Comparison of ENCODE assay signal across 1 cellular context in genomic region chr11:66347425-66348276, GRCh38.
TF ChIP-seq lines count a peak whose summit lies in the region.

B4GAT1 (minus strand) TSS chr11:66347629; CDS start chr11:66347545, 84 bp downstream.

TF ChIP-seq in HepG2, 621 proteins besides CTCF, POLR2A, EP300 and RAD21 (continued from another document and continues in another):
- TF ChIP-seq USF2 (IDR thresholded peaks at IDR 0.05; ENCODE audit: low read depth, low read length), result no peak
- TF ChIP-seq USF2 (CRISPR knock-in tag; IDR thresholded peaks at IDR 0.05; ENCODE audit: borderline replicate concordance), result no peak
- TF ChIP-seq ZNF639 (CRISPR knock-in tag; conservative IDR thresholded peaks at IDR 0.05), result peak; percentile 55; the same call in 1 of the 2 replicates
- TF ChIP-seq HMGXB3 (CRISPR knock-in tag; IDR thresholded peaks at IDR 0.05; ENCODE audit: borderline replicate concordance), result peak; percentile 24; the same call in 1 of the 2 replicates
- TF ChIP-seq SMAD1 (CRISPR knock-in tag; IDR thresholded peaks at IDR 0.05; ENCODE audit: borderline replicate concordance, low read depth), result peak; percentile 62; the same call in 1 of the 2 replicates
- TF ChIP-seq, protein P1, sequence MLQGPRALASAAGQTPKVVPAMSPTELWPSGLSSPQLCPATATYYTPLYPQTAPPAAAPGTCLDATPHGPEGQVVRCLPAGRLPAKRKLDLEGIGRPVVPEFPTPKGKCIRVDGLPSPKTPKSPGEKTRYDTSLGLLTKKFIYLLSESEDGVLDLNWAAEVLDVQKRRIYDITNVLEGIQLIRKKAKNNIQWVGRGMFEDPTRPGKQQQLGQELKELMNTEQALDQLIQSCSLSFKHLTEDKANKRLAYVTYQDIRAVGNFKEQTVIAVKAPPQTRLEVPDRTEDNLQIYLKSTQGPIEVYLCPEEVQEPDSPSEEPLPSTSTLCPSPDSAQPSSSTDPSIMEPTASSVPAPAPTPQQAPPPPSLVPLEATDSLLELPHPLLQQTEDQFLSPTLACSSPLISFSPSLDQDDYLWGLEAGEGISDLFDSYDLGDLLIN (CRISPR knock-in tag; IDR thresholded peaks at IDR 0.05; ENCODE audit: borderline replicate concordance), result no peak
- TF ChIP-seq NONO (IDR thresholded peaks at IDR 0.05), result no peak
- peak; percentile 43 for TF ChIP-seq NONO (CRISPR knock-in tag; conservative IDR thresholded peaks at IDR 0.05)
- peak; percentile 33 for TF ChIP-seq PHF5A (CRISPR knock-in tag; IDR thresholded peaks at IDR 0.05; ENCODE audit: low read depth, unreplicated experiment)
- TF ChIP-seq, protein P2, sequence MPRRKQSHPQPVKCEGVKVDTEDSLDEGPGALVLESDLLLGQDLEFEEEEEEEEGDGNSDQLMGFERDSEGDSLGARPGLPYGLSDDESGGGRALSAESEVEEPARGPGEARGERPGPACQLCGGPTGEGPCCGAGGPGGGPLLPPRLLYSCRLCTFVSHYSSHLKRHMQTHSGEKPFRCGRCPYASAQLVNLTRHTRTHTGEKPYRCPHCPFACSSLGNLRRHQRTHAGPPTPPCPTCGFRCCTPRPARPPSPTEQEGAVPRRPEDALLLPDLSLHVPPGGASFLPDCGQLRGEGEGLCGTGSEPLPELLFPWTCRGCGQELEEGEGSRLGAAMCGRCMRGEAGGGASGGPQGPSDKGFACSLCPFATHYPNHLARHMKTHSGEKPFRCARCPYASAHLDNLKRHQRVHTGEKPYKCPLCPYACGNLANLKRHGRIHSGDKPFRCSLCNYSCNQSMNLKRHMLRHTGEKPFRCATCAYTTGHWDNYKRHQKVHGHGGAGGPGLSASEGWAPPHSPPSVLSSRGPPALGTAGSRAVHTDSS (CRISPR knock-in tag; conservative IDR thresholded peaks at IDR 0.05), result 0 out of 2 replicates have a peak, but pooled peaks have one; percentile 19
- TF ChIP-seq, protein P3, sequence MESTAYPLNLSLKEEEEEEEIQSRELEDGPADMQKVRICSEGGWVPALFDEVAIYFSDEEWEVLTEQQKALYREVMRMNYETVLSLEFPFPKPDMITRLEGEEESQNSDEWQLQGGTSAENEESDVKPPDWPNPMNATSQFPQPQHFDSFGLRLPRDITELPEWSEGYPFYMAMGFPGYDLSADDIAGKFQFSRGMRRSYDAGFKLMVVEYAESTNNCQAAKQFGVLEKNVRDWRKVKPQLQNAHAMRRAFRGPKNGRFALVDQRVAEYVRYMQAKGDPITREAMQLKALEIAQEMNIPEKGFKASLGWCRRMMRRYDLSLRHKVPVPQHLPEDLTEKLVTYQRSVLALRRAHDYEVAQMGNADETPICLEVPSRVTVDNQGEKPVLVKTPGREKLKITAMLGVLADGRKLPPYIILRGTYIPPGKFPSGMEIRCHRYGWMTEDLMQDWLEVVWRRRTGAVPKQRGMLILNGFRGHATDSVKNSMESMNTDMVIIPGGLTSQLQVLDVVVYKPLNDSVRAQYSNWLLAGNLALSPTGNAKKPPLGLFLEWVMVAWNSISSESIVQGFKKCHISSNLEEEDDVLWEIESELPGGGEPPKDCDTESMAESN (CRISPR knock-in tag; conservative IDR thresholded peaks at IDR 0.05), result peak; percentile 74; the same call in 1 of the 2 replicates
- TF ChIP-seq SRF (IDR thresholded peaks at IDR 0.05; ENCODE audit: low read depth, low read length), result no peak
- TF ChIP-seq, protein P4, sequence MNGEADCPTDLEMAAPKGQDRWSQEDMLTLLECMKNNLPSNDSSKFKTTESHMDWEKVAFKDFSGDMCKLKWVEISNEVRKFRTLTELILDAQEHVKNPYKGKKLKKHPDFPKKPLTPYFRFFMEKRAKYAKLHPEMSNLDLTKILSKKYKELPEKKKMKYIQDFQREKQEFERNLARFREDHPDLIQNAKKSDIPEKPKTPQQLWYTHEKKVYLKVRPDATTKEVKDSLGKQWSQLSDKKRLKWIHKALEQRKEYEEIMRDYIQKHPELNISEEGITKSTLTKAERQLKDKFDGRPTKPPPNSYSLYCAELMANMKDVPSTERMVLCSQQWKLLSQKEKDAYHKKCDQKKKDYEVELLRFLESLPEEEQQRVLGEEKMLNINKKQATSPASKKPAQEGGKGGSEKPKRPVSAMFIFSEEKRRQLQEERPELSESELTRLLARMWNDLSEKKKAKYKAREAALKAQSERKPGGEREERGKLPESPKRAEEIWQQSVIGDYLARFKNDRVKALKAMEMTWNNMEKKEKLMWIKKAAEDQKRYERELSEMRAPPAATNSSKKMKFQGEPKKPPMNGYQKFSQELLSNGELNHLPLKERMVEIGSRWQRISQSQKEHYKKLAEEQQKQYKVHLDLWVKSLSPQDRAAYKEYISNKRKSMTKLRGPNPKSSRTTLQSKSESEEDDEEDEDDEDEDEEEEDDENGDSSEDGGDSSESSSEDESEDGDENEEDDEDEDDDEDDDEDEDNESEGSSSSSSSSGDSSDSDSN (CRISPR knock-in tag; IDR thresholded peaks at IDR 0.05), result peak; percentile 17; the same call in 1 of the 2 replicates
- peak; percentile 62 for TF ChIP-seq GABPB1 (CRISPR knock-in tag; IDR thresholded peaks at IDR 0.05)
- TF ChIP-seq MTERF4 (CRISPR knock-in tag; IDR thresholded peaks at IDR 0.05), result peak; percentile 32; the same call in 1 of the 2 replicates
- TF ChIP-seq ZNF326 (CRISPR knock-in tag; IDR thresholded peaks at IDR 0.05; ENCODE audit: borderline replicate concordance), result no peak
- TF ChIP-seq, protein P5, sequence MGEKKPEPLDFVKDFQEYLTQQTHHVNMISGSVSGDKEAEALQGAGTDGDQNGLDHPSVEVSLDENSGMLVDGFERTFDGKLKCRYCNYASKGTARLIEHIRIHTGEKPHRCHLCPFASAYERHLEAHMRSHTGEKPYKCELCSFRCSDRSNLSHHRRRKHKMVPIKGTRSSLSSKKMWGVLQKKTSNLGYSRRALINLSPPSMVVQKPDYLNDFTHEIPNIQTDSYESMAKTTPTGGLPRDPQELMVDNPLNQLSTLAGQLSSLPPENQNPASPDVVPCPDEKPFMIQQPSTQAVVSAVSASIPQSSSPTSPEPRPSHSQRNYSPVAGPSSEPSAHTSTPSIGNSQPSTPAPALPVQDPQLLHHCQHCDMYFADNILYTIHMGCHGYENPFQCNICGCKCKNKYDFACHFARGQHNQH (CRISPR knock-in tag; IDR thresholded peaks at IDR 0.05), result peak; percentile 40; the same call in 1 of the 2 replicates
- peak; percentile 61 for TF ChIP-seq TAF1 (CRISPR knock-in tag; IDR thresholded peaks at IDR 0.05)
- TF ChIP-seq KDM1A (CRISPR knock-in tag; IDR thresholded peaks at IDR 0.05), result 0 out of 2 replicates have a peak, but pooled peaks have one; percentile 46
- 0 out of 2 replicates have a peak, but pooled peaks have one; percentile 13 for TF ChIP-seq ZNF788 (CRISPR knock-in tag; IDR thresholded peaks at IDR 0.05; ENCODE audit: borderline replicate concordance)
- TF ChIP-seq, protein P6, sequence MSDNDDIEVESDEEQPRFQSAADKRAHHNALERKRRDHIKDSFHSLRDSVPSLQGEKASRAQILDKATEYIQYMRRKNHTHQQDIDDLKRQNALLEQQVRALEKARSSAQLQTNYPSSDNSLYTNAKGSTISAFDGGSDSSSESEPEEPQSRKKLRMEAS (IDR thresholded peaks at IDR 0.05), result 0 out of 2 replicates have a peak, but pooled peaks have one; percentile 54
- peak; percentile 81; the same call in 1 of the 2 replicates for TF ChIP-seq ZKSCAN8 (CRISPR knock-in tag; IDR thresholded peaks at IDR 0.05; ENCODE audit: borderline replicate concordance)
- TF ChIP-seq ATF7-NPFF (CRISPR knock-in tag; IDR thresholded peaks at IDR 0.05; ENCODE audit: low read depth), result peak; percentile 71
- TF ChIP-seq ETV5 (CRISPR knock-in tag; IDR thresholded peaks at IDR 0.05; ENCODE audit: borderline replicate concordance), result 0 out of 2 replicates have a peak, but pooled peaks have one; percentile 26
- TF ChIP-seq FOXO1 (CRISPR knock-in tag; IDR thresholded peaks at IDR 0.05), result peak; percentile 53; the same call in 1 of the 2 replicates
- TF ChIP-seq MAF1 (CRISPR knock-in tag; IDR thresholded peaks at IDR 0.05; ENCODE audit: borderline replicate concordance), result peak; percentile 96
- no peak for TF ChIP-seq EHMT2 (IDR thresholded peaks at IDR 0.05; ENCODE audit: borderline replicate concordance, low read depth, low read length)
- TF ChIP-seq ZSCAN21 (CRISPR knock-in tag; IDR thresholded peaks at IDR 0.05; ENCODE audit: borderline replicate concordance), result peak; percentile 69
- no peak for TF ChIP-seq NR2F6 (IDR thresholded peaks at IDR 0.05)
- TF ChIP-seq NR2F6 (CRISPR knock-in tag; IDR thresholded peaks at IDR 0.05), result 0 out of 2 replicates have a peak, but pooled peaks have one; percentile 31
- no peak for TF ChIP-seq SYNCRIP (IDR thresholded peaks at IDR 0.05; ENCODE audit: insufficient read depth, low read depth, low read length)
- TF ChIP-seq ZNF44 (CRISPR knock-in tag; IDR thresholded peaks at IDR 0.05), result no peak
- TF ChIP-seq CC2D1A (CRISPR knock-in tag; IDR thresholded peaks at IDR 0.05), result 0 out of 2 replicates have a peak, but pooled peaks have one; percentile 40
- TF ChIP-seq FOSL2 (CRISPR knock-in tag; IDR thresholded peaks at IDR 0.05), result peak; percentile 55
- TF ChIP-seq DPF2 (CRISPR knock-in tag; IDR thresholded peaks at IDR 0.05; ENCODE audit: borderline replicate concordance, low read depth), result 0 out of 2 replicates have a peak, but pooled peaks have one; percentile 41
- TF ChIP-seq, protein P7, sequence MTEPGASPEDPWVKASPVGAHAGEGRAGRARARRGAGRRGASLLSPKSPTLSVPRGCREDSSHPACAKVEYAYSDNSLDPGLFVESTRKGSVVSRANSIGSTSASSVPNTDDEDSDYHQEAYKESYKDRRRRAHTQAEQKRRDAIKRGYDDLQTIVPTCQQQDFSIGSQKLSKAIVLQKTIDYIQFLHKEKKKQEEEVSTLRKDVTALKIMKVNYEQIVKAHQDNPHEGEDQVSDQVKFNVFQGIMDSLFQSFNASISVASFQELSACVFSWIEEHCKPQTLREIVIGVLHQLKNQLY (CRISPR knock-in tag; IDR thresholded peaks at IDR 0.05), result 0 out of 2 replicates have a peak, but pooled peaks have one; percentile 36
- TF ChIP-seq ZNF749 (CRISPR knock-in tag; IDR thresholded peaks at IDR 0.05; ENCODE audit: borderline replicate concordance), result 0 out of 2 replicates have a peak, but pooled peaks have one; percentile 44
- no peak for TF ChIP-seq ZNF224 (CRISPR knock-in tag; IDR thresholded peaks at IDR 0.05)
- 0 out of 2 replicates have a peak, but pooled peaks have one; percentile 26 for TF ChIP-seq BHLHE40 (IDR thresholded peaks at IDR 0.05; ENCODE audit: low read length)
- TF ChIP-seq ZNF564 (CRISPR knock-in tag; IDR thresholded peaks at IDR 0.05), result peak; percentile 1
